In genomic region chr2:30031184-30031583, GRCh38 we compare ENCODE assay signal across 16 cellular contexts.
DNase-seq lines count a peak whose midpoint lies in the region; TF ChIP-seq lines count a peak whose summit lies in the region.
"Had no signal": no experiment of that assay in that cellular context is flagged by ENCODE, and none has a peak within 500 bp of the region (broad histone marks: within the 10 kb centered on the region; RNA-seq: fewer than 3 reads in every experiment).

No MANE protein-coding gene starts in this region.

- no peaks in the 10 kb centered on the region for H3K9me3 Mint-ChIP-seq in endodermal cell

- H3K27ac ChIP-seq in endodermal cell (ENCODE audit: low read depth, low read length) (no peak overlapping the region), caudate nucleus (ENCODE audit: low read depth, low read length) (no peak overlapping the region)
- H3K27ac ChIP-seq: BLaER1 treated with 17β-estradiol and CSF1 and Interleukin-3, amounts not matched to agents 10 nM and 100 nM; SJSA1 had no signal

- 59 to 63% methylated on average over 4 to 5 of the region's 5 CpGs for WGBS in endodermal cell (ENCODE audit: insufficient coverage in 1 of 2, insufficient read length in 1 of 2), 2 experiments

- peak; percentile 44 for DNase-seq in NT2/D1 (ENCODE audit: low read depth, low spot score)
- DNase-seq in endodermal cell = peak; percentile 68
- DNase-seq in islet precursor cell = peak; percentile 80
- no peak for DNase-seq in activated effector memory CD4-positive, alpha-beta T cell treated with anti-CD3 and anti-CD28 coated beads, Interleukin-2, amount 50 U/mL, for 16 hours
- no peak for DNase-seq in head of caudate nucleus
- no peak for DNase-seq in caudate nucleus (lab: John Stamatoyannopoulos, UW)
- DNase-seq in activated CD4-positive, CD25-positive, alpha-beta regulatory T cell (lab: John Stamatoyannopoulos, UW) = no peak
- DNase-seq: DMS 273 treated with DMSO at 0.1 percent for 48 hours; MV-4-11; NCI-H1436; NCI-H2081; NCI-H524 treated with DMSO at 0.1 percent for 48 hours; NK-92 treated with Interleukin-12 subunit alpha and Interleukin-12 subunit beta, amount 100 ng/mL, for 24 hours had no signal

- H3K4me3 Mint-ChIP-seq in endodermal cell = no peak overlapping the region

- no peaks in the 10 kb centered on the region for H3K36me3 Mint-ChIP-seq in endodermal cell (ENCODE audit: low read depth)

- intact Hi-C loops in head of caudate nucleus (cut with DNase I) = no loop called here

- peaks cover 17% of the 10 kb centered on the region for H3K4me1 Mint-ChIP-seq in endodermal cell

- H3K27me3 Mint-ChIP-seq in endodermal cell (ENCODE audit: insufficient read depth) = peaks cover 20% of the 10 kb centered on the region

- no peaks in the 10 kb centered on the region for H3K36me3 ChIP-seq in NT2/D1 (ENCODE audit: insufficient read depth, insufficient read length, low read length)
- H3K36me3 ChIP-seq in endodermal cell (ENCODE audit: control insufficient read depth, insufficient read depth, low read length) = no peaks in the 10 kb centered on the region
- H3K36me3 ChIP-seq: BLaER1 treated with 17β-estradiol and CSF1 and Interleukin-3, amounts not matched to agents 10 nM and 100 nM; SJSA1 had no signal

- no peak for TF ChIP-seq CTCF in endodermal cell (conservative IDR thresholded peaks at IDR 0.05)

- no peak overlapping the region for H3K27ac Mint-ChIP-seq in endodermal cell

- H3K9ac ChIP-seq in NT2/D1 (ENCODE audit: insufficient read length, low read depth) = no peak overlapping the region
- H3K9ac ChIP-seq in endodermal cell (ENCODE audit: extremely low read depth, low read length, poor library complexity, severe bottlenecking) = no peak overlapping the region
- H3K9ac ChIP-seq: BLaER1 treated with 17β-estradiol and CSF1 and Interleukin-3, amounts not matched to agents 10 nM and 100 nM had no signal

- H3K4me1 ChIP-seq in NT2/D1 (ENCODE audit: insufficient read depth, insufficient read length) = peaks cover 1% of the 10 kb centered on the region
- no peaks in the 10 kb centered on the region for H3K4me1 ChIP-seq in endodermal cell (ENCODE audit: control insufficient read depth, insufficient read depth, low read length)
- H3K4me1 ChIP-seq: SJSA1 had no signal

- H3K4me3 ChIP-seq in NT2/D1 (ENCODE audit: insufficient read length, low read depth) = no peak overlapping the region
- H3K4me3 ChIP-seq in endodermal cell (ENCODE audit: low read length) = no peak overlapping the region
- H3K4me3 ChIP-seq: BLaER1 treated with 17β-estradiol and CSF1 and Interleukin-3, amounts not matched to agents 10 nM and 100 nM; GM12878; SJSA1 had no signal

- H3K9me3 ChIP-seq in NT2/D1 (ENCODE audit: insufficient read depth, low read length) (no peaks in the 10 kb centered on the region), endodermal cell (ENCODE audit: control insufficient read depth, low read length) (no peaks in the 10 kb centered on the region)
- H3K9me3 ChIP-seq: BLaER1 treated with 17β-estradiol and CSF1 and Interleukin-3, amounts not matched to agents 10 nM and 100 nM; SJSA1 had no signal

- H3K27me3 ChIP-seq in NT2/D1 (ENCODE audit: insufficient read depth, insufficient read length) = peaks cover 8% of the 10 kb centered on the region
- H3K27me3 ChIP-seq in endodermal cell (ENCODE audit: control insufficient read depth, insufficient read depth, low read length, poor library complexity, severe bottlenecking) = peaks cover 17% of the 10 kb centered on the region
- H3K27me3 ChIP-seq: BLaER1 treated with 17β-estradiol and CSF1 and Interleukin-3, amounts not matched to agents 10 nM and 100 nM; SJSA1 had no signal

Comparison
In these comparisons a context has a peak if more than half of its experiments do, and no peak if none do; other contexts are left out.
1. DNase-seq: peak in NT2/D1 (single experiment), endodermal cell (single experiment) and islet precursor cell (single experiment); none in activated effector memory CD4-positive, alpha-beta T cell treated with anti-CD3 and anti-CD28 coated beads, Interleukin-2, amount 50 U/mL, for 16 hours (single experiment), head of caudate nucleus (0 of 42), caudate nucleus (0 of 61) and activated CD4-positive, CD25-positive, alpha-beta regulatory T cell (0 of 4).